8 cellular contexts compared by ENCODE assay signal in the genomic region with DNA sequence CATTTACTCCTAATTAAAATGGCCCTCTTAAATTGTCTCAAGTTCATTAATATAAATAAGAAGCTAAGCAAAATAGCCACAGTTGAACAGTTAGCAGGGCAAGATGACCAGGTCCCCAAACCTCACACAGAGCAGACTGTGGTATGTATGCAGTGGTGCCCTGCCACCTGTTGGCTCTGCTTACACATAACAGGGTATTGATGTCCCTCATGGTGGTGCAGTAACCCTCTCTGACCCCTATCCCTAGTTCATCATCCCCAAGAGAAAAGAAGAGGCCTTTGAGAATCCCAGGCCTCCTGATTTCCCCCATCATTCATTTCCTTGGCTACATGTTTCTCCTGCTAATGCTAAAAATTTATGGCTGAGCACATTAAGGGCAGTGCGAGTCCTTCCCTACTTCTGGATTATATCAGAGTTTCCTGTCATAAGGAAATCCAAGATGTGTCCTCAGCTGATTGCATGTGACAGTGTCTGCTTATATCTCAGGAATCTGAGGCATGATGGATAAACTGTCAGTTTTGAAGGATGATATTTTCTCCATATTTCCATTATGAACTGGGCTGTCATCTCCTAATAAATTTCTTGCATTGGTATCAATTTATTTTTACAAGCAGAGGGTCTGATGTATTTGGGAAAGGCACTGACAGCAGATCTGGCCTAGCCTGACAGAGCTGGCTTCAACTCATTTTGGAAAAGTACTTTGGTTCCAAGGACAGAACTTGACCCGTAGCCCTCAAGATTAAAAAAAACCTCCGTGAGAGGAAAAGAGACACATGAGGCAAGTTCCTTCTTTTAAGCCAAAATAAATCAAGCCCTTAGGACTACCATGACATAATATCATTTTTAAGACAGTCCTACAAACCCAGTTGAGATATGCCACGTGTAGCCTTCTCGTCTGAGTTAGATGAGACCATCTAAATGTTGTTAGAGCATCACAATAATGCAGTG.
DNase-seq lines count a peak whose midpoint lies in the region; ATAC-seq and TF ChIP-seq lines count a peak whose summit lies in the region.

No MANE protein-coding gene starts in this region.

- H3K4me1 ChIP-seq in breast epithelium (no peaks in the 10 kb centered on the region), OCI-LY7 (ENCODE audit: insufficient read depth, low read length, poor library complexity, severe bottlenecking) (no peaks in the 10 kb centered on the region), uterus (peaks cover 0 to 17% of the 10 kb centered on the region in 2 donors)

- H3K4me1 Mint-ChIP-seq in MCF 10A (ENCODE audit: insufficient read depth, unreplicated experiment): no peaks in the 10 kb centered on the region

- H3K9me3 Mint-ChIP-seq in MCF 10A (ENCODE audit: unreplicated experiment): peaks cover 3% of the 10 kb centered on the region

- H4K20me1 ChIP-seq in OCI-LY7 (ENCODE audit: insufficient read depth, low read length): no peaks in the 10 kb centered on the region

- intact Hi-C loops in MCF 10A (cut with micrococcal nuclease) (loop anchor here (2.0 to 5.0 kb wide), 2 partner anchors 235 to 911 kb away; a partner anchor contains a TSS), breast epithelium (cut with DNase I; ENCODE audit: low total_unique reads) (no loop called here), OCI-LY7 (cut with micrococcal nuclease; ENCODE audit: unreplicated experiment) (no loop called here), uterus (cut with DNase I; ENCODE audit: low total_unique reads) (no loop called here)

- H3K9me2 ChIP-seq in OCI-LY7 (ENCODE audit: insufficient read depth, low read length): no peaks in the 10 kb centered on the region

- TF ChIP-seq POLR2A in breast epithelium (IDR thresholded peaks at IDR 0.05): no peak
- no peak for TF ChIP-seq POLR2A in uterus (IDR thresholded peaks at IDR 0.05)

- H3K4me3 ChIP-seq in breast epithelium (no peak overlapping the region), OCI-LY7 (ENCODE audit: low read depth, low read length, poor library complexity, severe bottlenecking) (no peak overlapping the region), uterus (no peak overlapping the region)

- DNase-seq in MCF 10A (ENCODE audit: unreplicated experiment) (peak; percentile 50), breast epithelium (ENCODE audit: low spot score in 2 of 2) (no peak), OCI-LY7 (ENCODE audit: low spot score) (peak; percentile 12), glomerular visceral epithelial cell (ENCODE audit: extremely low spot score) (peak; percentile 52), uterus (no peak), midbrain (lab: John Stamatoyannopoulos, UW) (no peak)

- H3K27ac Mint-ChIP-seq in MCF 10A (ENCODE audit: low read depth, unreplicated experiment): no peak overlapping the region

- BruUV-seq in MCF 10A (replicated peaks; lab: Mats Ljungman, UMichigan) (no TSS peak), OCI-LY7 (replicated peaks; lab: Mats Ljungman, UMichigan) (no TSS peak)

- POLR2A ChIA-PET in MCF 10A (lab: Yijun Ruan, JAX): interaction anchor here (0.6 to 0.9 kb wide), 2 partner anchors 11 to 161 kb away, joined by 3 read pairs; no protein-coding TSS in a partner anchor
- POLR2A ChIA-PET in OCI-LY7 (lab: Charles Lee): no interaction called here

- H3K4me2 ChIP-seq in OCI-LY7 (ENCODE audit: low read length): no peak overlapping the region

- H3K27me3 ChIP-seq in breast epithelium (no peaks in the 10 kb centered on the region), uterus (no peaks in the 10 kb centered on the region)

- TF ChIP-seq CTCF in MCF 10A (IDR thresholded peaks at IDR 0.05; ENCODE audit: unreplicated experiment) (peak; percentile 52), breast epithelium (IDR thresholded peaks at IDR 0.05) (peak in 1 of 3 donors; percentile 33), OCI-LY7 (conservative IDR thresholded peaks at IDR 0.05; ENCODE audit: low read length) (peak; percentile 59), uterus (IDR thresholded peaks at IDR 0.05) (peak in 2 of 4 experiments; percentile 25 to 26)

- H3K9me3 ChIP-seq in breast epithelium: no peaks in the 10 kb centered on the region
- no peaks in the 10 kb centered on the region for H3K9me3 ChIP-seq in OCI-LY7 (ENCODE audit: low read length)
- no peaks in the 10 kb centered on the region for H3K9me3 ChIP-seq in uterus

- H2AFZ ChIP-seq in OCI-LY7 (ENCODE audit: low read length): no peak overlapping the region

- H3K36me3 Mint-ChIP-seq in MCF 10A (ENCODE audit: insufficient read depth, unreplicated experiment): no peaks in the 10 kb centered on the region

- H3K79me2 ChIP-seq in OCI-LY7 (ENCODE audit: insufficient read depth, low read depth, low read length): no peaks in the 10 kb centered on the region

- ATAC-seq in HG02938 (IDR thresholded peaks at IDR 0.05; ENCODE audit: unreplicated experiment): peak; percentile 88
- ATAC-seq in GM19452 (IDR thresholded peaks at IDR 0.05; ENCODE audit: unreplicated experiment): no peak

- H3K36me3 ChIP-seq in breast epithelium (no peaks in the 10 kb centered on the region), OCI-LY7 (ENCODE audit: insufficient read depth, low read length) (no peaks in the 10 kb centered on the region), uterus (no peaks in the 10 kb centered on the region)

- H3K27me3 Mint-ChIP-seq in MCF 10A (ENCODE audit: insufficient read depth, unreplicated experiment): no peaks in the 10 kb centered on the region

- H3K27ac ChIP-seq in breast epithelium (no peak overlapping the region), OCI-LY7 (ENCODE audit: low read depth, low read length, poor library complexity, severe bottlenecking) (no peak overlapping the region), uterus (peak overlapping the region; percentile 55 to 63)

- CTCF ChIA-PET in MCF 10A (lab: Yijun Ruan, JAX): interaction anchor here (0.5 to 2.2 kb wide), 13 partner anchors 9 to 1045 kb away, joined by 3 to 12 read pairs (median 3); no protein-coding TSS in a partner anchor
- CTCF ChIA-PET in OCI-LY7 (lab: Charles Lee; ENCODE audit: unreplicated experiment): no interaction called here

- no peak overlapping the region for H3K4me3 Mint-ChIP-seq in MCF 10A (ENCODE audit: unreplicated experiment)

Comparison
In these comparisons a context has a peak if more than half of its experiments do, and no peak if none do; other contexts are left out.
1. DNase-seq: peak in MCF 10A (single experiment), OCI-LY7 (single experiment) and glomerular visceral epithelial cell (single experiment); none in breast epithelium (0 of 2), uterus (0 of 2) and midbrain (single experiment).
2. H3K27ac ChIP-seq: peak in uterus (2 of 2); none in breast epithelium (0 of 2) and OCI-LY7 (single experiment).